ENCODE assay signal across 20 cellular contexts in genomic region chr12:84551373-84551772, GRCh38.
"Had no signal": no experiment of that assay in that cellular context is flagged by ENCODE, and none has a peak within 500 bp of the region (broad histone marks: within the 10 kb centered on the region; RNA-seq: fewer than 3 reads in every experiment).

No MANE protein-coding gene starts in this region.

- H3K9me3 ChIP-seq: ascending aorta, right atrium auricular region, tibial nerve had no signal

- ATAC-seq: activated CD4-positive, alpha-beta T cell treated with anti-CD3 and anti-CD28 coated beads for 36 hours; activated T-cell treated with anti-CD3 and anti-CD28 coated beads, Interleukin-2, amount 50 U/mL, for 72 hours had no signal

- H3K4me3 ChIP-seq: ascending aorta, coronary artery, dorsolateral prefrontal cortex, right atrium auricular region, tibial nerve had no signal

- H3K4me1 ChIP-seq: ascending aorta, right atrium auricular region, tibial nerve had no signal

- H3K27ac ChIP-seq: ascending aorta, coronary artery, dorsolateral prefrontal cortex, right atrium auricular region, tibial nerve had no signal

- H3K36me3 ChIP-seq: ascending aorta, right atrium auricular region, tibial nerve had no signal

- H3K27me3 ChIP-seq: ascending aorta, dorsolateral prefrontal cortex, right atrium auricular region, tibial nerve had no signal

- DNase-seq: activated CD4-positive, alpha-beta T cell treated with anti-CD3 and anti-CD28 coated beads for 36 hours; activated CD4-positive, CD25-positive, alpha-beta regulatory T cell; activated effector memory CD4-positive, alpha-beta T cell treated with Interleukin-2 at 50 U/mL for 16 hours; activated naive CD4-positive, alpha-beta T cell treated with Interleukin-2 at 50 U/mL for 16 hours; activated T-cell treated with anti-CD3 and anti-CD28 coated beads for 4 hours; activated T-cell treated with anti-CD3 and anti-CD28 coated beads, Interleukin-2, amount 50 U/mL, for 72 hours; dorsolateral prefrontal cortex; head of caudate nucleus; hippocampal formation; immature natural killer cell; naive B cell; nephron progenitor cell; stimulated activated CD4-positive, alpha-beta T cell treated with anti-CD3 and anti-CD28 coated beads, Interleukin-15, amount 100 ng/mL, for 24 hours; stimulated activated CD4-positive, alpha-beta T cell treated with anti-CD3 and anti-CD28 coated beads, Interleukin-2, amount 100 ng/mL, for 24 hours; stimulated activated naive CD4-positive, alpha-beta T cell; T-helper 1 cell had no signal
